ENCODE assay signal across 11 cellular contexts in genomic region chr1:197917553-197917812, GRCh38. TPM values are rescaled to one million over a fixed set of nuclear protein-coding genes. Genes with fewer than 3 reads are reported as not detected.
A peak's percentile ranks its signal among the peaks of the same experiment; 100 is the strongest.
DNase-seq lines count a peak whose midpoint lies in the region; ATAC-seq and TF ChIP-seq lines count a peak whose summit lies in the region.
"Had no signal": no experiment of that assay in that cellular context is flagged by ENCODE, and none has a peak within 500 bp of the region (broad histone marks: within the 10 kb centered on the region; RNA-seq: fewer than 3 reads in every experiment).

No MANE protein-coding gene starts in this region.

- peak overlapping the region; percentile 59; the same call in 1 of the 2 replicates for H2AFZ ChIP-seq in KMS-11 (ENCODE audit: low read depth)
- peak overlapping the region; percentile 5 for H2AFZ ChIP-seq in neuron (ENCODE audit: low read depth, low read length)

- H3K9me3 Mint-ChIP-seq in CD4-positive, CD25-positive, alpha-beta regulatory T cell, result peaks cover 0 to 4% (median 0%) of the 10 kb centered on the region in 7 donors

- no peak for DNase-seq in CD4-positive, CD25-positive, alpha-beta regulatory T cell
- DNase-seq in colonic mucosa (no peak), NCI-H226 (no peak), nucleus accumbens (lab: John Stamatoyannopoulos, UW) (no peak)
- DNase-seq: NCI-H187, posterior cingulate gyrus had no signal

- no peaks in the 10 kb centered on the region for H3K79me2 ChIP-seq in KMS-11 (ENCODE audit: insufficient read depth, low read depth)

- no peak overlapping the region for H3K4me2 ChIP-seq in KMS-11

- peaks cover 99% of the 10 kb centered on the region for H3K27me3 Mint-ChIP-seq in CD4-positive, CD25-positive, alpha-beta regulatory T cell

- no peaks in the 10 kb centered on the region for H3K36me3 Mint-ChIP-seq in CD4-positive, CD25-positive, alpha-beta regulatory T cell

- intact Hi-C loops in colonic mucosa (cut with DNase I), result loop anchor here (5.0 kb wide), 1 partner anchor 300 kb away; no protein-coding TSS in a partner anchor

- peaks cover 0 to 6% of the 10 kb centered on the region in 2 experiments for H3K9me3 ChIP-seq in CD4-positive, CD25-positive, alpha-beta regulatory T cell (ENCODE audit: control insufficient read depth in 2 of 2, low read length in 2 of 2)
- no peaks in the 10 kb centered on the region for H3K9me3 ChIP-seq in colonic mucosa
- H3K9me3 ChIP-seq in neuron (ENCODE audit: low read length), result no peaks in the 10 kb centered on the region

- H3K4me1 ChIP-seq in CD4-positive, CD25-positive, alpha-beta regulatory T cell (ENCODE audit: control insufficient read depth, insufficient read depth, low read length, poor library complexity, severe bottlenecking), result peaks cover 68% of the 10 kb centered on the region
- no peaks in the 10 kb centered on the region for H3K4me1 ChIP-seq in KMS-11 (ENCODE audit: low read depth, poor library complexity, severe bottlenecking)
- H3K4me1 ChIP-seq in colonic mucosa, result peaks cover 17% of the 10 kb centered on the region
- peaks cover 28% of the 10 kb centered on the region for H3K4me1 ChIP-seq in neuron (ENCODE audit: insufficient read depth, low read length)

- no peak for ATAC-seq in CD4-positive, CD25-positive, alpha-beta regulatory T cell (ENCODE audit: low read depth in 2 of 2)
- ATAC-seq in HG03108 (IDR thresholded peaks at IDR 0.05; ENCODE audit: unreplicated experiment) (no peak), GM18907 (IDR thresholded peaks at IDR 0.05; ENCODE audit: unreplicated experiment) (no peak)
- ATAC-seq: activated CD4-positive, CD25-positive, alpha-beta regulatory T cell treated with anti-CD3 and anti-CD28 coated beads, Interleukin-2, amount 50 U/mL, for 24 hours had no signal

- peak overlapping the region in 2 of 3 donors; percentile 18 to 74 for H3K27ac Mint-ChIP-seq in CD4-positive, CD25-positive, alpha-beta regulatory T cell

- no peaks in the 10 kb centered on the region for H3K36me3 ChIP-seq in CD4-positive, CD25-positive, alpha-beta regulatory T cell (ENCODE audit: control insufficient read depth, insufficient read depth, low read length)
- H3K36me3 ChIP-seq in KMS-11 (ENCODE audit: insufficient read depth) (no peaks in the 10 kb centered on the region), colonic mucosa (no peaks in the 10 kb centered on the region), neuron (ENCODE audit: insufficient read depth, low read length) (no peaks in the 10 kb centered on the region)

- H4K20me1 ChIP-seq in KMS-11 (ENCODE audit: insufficient read depth), result no peaks in the 10 kb centered on the region

- H3K4me1 Mint-ChIP-seq in CD4-positive, CD25-positive, alpha-beta regulatory T cell, result peaks cover 15 to 87% (median 57%) of the 10 kb centered on the region in 4 donors

- no peak overlapping the region for H3K4me3 ChIP-seq in CD4-positive, CD25-positive, alpha-beta regulatory T cell (ENCODE audit: low read depth, low read length)
- H3K4me3 ChIP-seq in KMS-11 (IDR thresholded peaks at IDR 0.05; ENCODE audit: insufficient read depth, low read depth, low read length) (no peak overlapping the region), colonic mucosa (peak overlapping the region; percentile 26), neuron (ENCODE audit: low read length) (no peak overlapping the region)

- TF ChIP-seq CTCF in KMS-11 (conservative IDR thresholded peaks at IDR 0.05; ENCODE audit: low read depth, low read length), result no peak
- TF ChIP-seq CTCF in colonic mucosa (IDR thresholded peaks at IDR 0.05), result no peak

- H3K4me3 Mint-ChIP-seq in CD4-positive, CD25-positive, alpha-beta regulatory T cell, result peak overlapping the region; percentile 65 to 94 (median 84)

- peaks cover 71% of the 10 kb centered on the region for H3K27me3 ChIP-seq in CD4-positive, CD25-positive, alpha-beta regulatory T cell (ENCODE audit: control insufficient read depth, insufficient read depth, low read length)
- H3K27me3 ChIP-seq in KMS-11 (ENCODE audit: insufficient read depth, low read depth), result peaks cover 12% of the 10 kb centered on the region; the same call in 1 of the 2 replicates
- peaks cover 94% of the 10 kb centered on the region for H3K27me3 ChIP-seq in colonic mucosa
- H3K27me3 ChIP-seq in neuron (ENCODE audit: insufficient read depth, low read length), result peaks cover 99% of the 10 kb centered on the region

- H3K27ac ChIP-seq in CD4-positive, CD25-positive, alpha-beta regulatory T cell (ENCODE audit: insufficient read depth, low read length, poor library complexity, severe bottlenecking), result no peak overlapping the region
- H3K27ac ChIP-seq in KMS-11 (no peak overlapping the region), colonic mucosa (no peak overlapping the region)

- H3K9ac ChIP-seq in KMS-11, result no peak overlapping the region
- no peak overlapping the region for H3K9ac ChIP-seq in colonic mucosa (ENCODE audit: low read depth in 2 of 2, low read length in 2 of 2)

RNA-seq across cellular contexts. Expression of gene LHX9, which starts 0.3 kb away (rescaled TPM):
- not detected for total RNA-seq in CD4-positive, CD25-positive, alpha-beta regulatory T cell
- not detected for polyA plus RNA-seq in CD4-positive, CD25-positive, alpha-beta regulatory T cell
- total RNA-seq in colonic mucosa, result under 1 TPM in 1 of 2 donors, not detected in 1; 0.10 TPM

RNA-seq across cellular contexts. Expression of gene C1orf53, which starts 15.1 kb away (rescaled TPM):
- total RNA-seq in CD4-positive, CD25-positive, alpha-beta regulatory T cell, result not detected
- polyA plus RNA-seq in CD4-positive, CD25-positive, alpha-beta regulatory T cell, result 1 to 10 TPM in 2 of 4 donors, not detected in 2; 1.2 to 1.4 TPM
- 1 to 10 TPM; 2.7 to 5.4 TPM for total RNA-seq in colonic mucosa
